22 cellular contexts compared by ENCODE assay signal in genomic region chr1:90994461-90994860, GRCh38.
"Had no signal": no experiment of that assay in that cellular context is flagged by ENCODE, and none has a peak within 500 bp of the region (broad histone marks: within the 10 kb centered on the region; RNA-seq: fewer than 3 reads in every experiment).

No MANE protein-coding gene starts in this region.

- H3K4me1 Mint-ChIP-seq: endodermal cell had no signal

- H3K27ac ChIP-seq: dorsolateral prefrontal cortex, epithelial cell of prostate, hepatocyte, neutrophil, sigmoid colon, SK-N-MC, tibial artery, uterus had no signal

- H2AFZ ChIP-seq: hepatocyte had no signal

- DNase-seq: activated CD4-positive, alpha-beta T cell treated with anti-CD3 and anti-CD28 coated beads, Interleukin-2, amount 10 ng/mL, durations not matched to agents 24 days and 14 days; activated CD8-positive, alpha-beta memory T cell treated with anti-CD3 and anti-CD28 coated beads, Interleukin-2, amount 50 U/mL, for 4 hours; activated gamma-delta T cell; activated T-cell treated with anti-CD3 and anti-CD28 coated beads, Interleukin-2, amount 50 U/mL, for 48 hours; amygdala; dorsolateral prefrontal cortex; endodermal cell; foreskin fibroblast; mammary epithelial cell; mucosa of descending colon; naive thymus-derived CD4-positive, alpha-beta T cell; sigmoid colon; stimulated activated CD4-positive, alpha-beta T cell treated with anti-CD3 and anti-CD28 coated beads, Interleukin-4, amount 100 ng/mL, for 24 hours; stimulated activated naive CD4-positive, alpha-beta T cell; tibial artery; uterus had no signal

- H3K4me2 ChIP-seq: hepatocyte had no signal

- H3K4me3 Mint-ChIP-seq: activated CD4-positive, alpha-beta T cell treated with anti-CD3 and anti-CD28 coated beads, Interleukin-2, amount 10 ng/mL, durations not matched to agents 24 days and 14 days; endodermal cell; T-helper 2 cell treated with Interferon-gamma antibody and Interleukin-4, amounts not matched to agents 5 μg/mL and 100 μg/mL, for 36 hours had no signal

- H3K4me1 ChIP-seq: uterus had no signal

- H3K27ac Mint-ChIP-seq: activated CD4-positive, alpha-beta T cell treated with anti-CD3 and anti-CD28 coated beads, Interleukin-2, amount 10 ng/mL, durations not matched to agents 24 days and 14 days; activated naive CD8-positive, alpha-beta T cell; endodermal cell; T-helper 2 cell treated with Interferon-gamma antibody and Interleukin-4, amounts not matched to agents 5 μg/mL and 100 μg/mL, for 36 hours had no signal

- H3K27me3 Mint-ChIP-seq: activated CD4-positive, alpha-beta T cell treated with anti-CD3 and anti-CD28 coated beads, Interleukin-2, amount 10 ng/mL, durations not matched to agents 24 days and 14 days; activated naive CD8-positive, alpha-beta T cell; naive thymus-derived CD4-positive, alpha-beta T cell had no signal

- H3K27me3 ChIP-seq: dorsolateral prefrontal cortex, hepatocyte, neutrophil, sigmoid colon, tibial artery, uterus had no signal

- ATAC-seq: mucosa of descending colon; naive thymus-derived CD4-positive, alpha-beta T cell had no signal

- H3K9me3 ChIP-seq: mucosa of descending colon, neutrophil, sigmoid colon, uterus had no signal
